ENCODE assay signal across 10 cellular contexts in the genomic region with DNA sequence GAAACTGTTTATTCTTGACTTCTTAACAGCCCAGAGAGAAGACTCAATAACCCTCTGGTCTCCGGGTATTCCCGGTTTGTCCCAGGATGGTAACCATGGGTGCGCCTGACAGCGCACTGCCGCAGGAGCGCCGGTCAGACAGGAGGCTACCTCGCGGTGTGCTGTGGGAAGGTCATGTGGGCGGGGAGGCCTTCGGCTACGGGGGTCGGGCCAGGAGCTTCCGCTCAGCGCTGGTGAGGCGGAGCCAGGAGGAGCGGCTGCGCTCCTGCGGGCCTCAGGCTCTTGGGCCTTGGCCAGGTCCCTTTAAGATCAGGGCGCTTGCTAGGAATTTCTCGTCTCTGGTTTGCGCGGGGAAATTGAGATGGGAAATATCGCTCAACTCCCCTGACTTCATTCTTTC.
DNase-seq lines count a peak whose midpoint lies in the region; ATAC-seq and TF ChIP-seq lines count a peak whose summit lies in the region.
"Had no signal": no experiment of that assay in that cellular context is flagged by ENCODE, and none has a peak within 500 bp of the region (broad histone marks: within the 10 kb centered on the region; RNA-seq: fewer than 3 reads in every experiment).

No MANE protein-coding gene starts in this region.

- H3K4me2 ChIP-seq in hepatocyte, result peak overlapping the region; percentile 76

- H2AFZ ChIP-seq in hepatocyte, result peak overlapping the region; percentile 66

- H3K9ac ChIP-seq in rectal smooth muscle tissue (ENCODE audit: low read length), result no peak overlapping the region

- TF ChIP-seq CTCF in hepatocyte (IDR thresholded peaks at IDR 0.05; ENCODE audit: poor library complexity), result no peak

- no peaks in the 10 kb centered on the region for H3K79me2 ChIP-seq in hepatocyte

- no peaks in the 10 kb centered on the region for H3K36me3 ChIP-seq in hepatocyte (replicated peaks; ENCODE audit: insufficient read depth, low read depth)
- H3K36me3 ChIP-seq in rectal smooth muscle tissue (ENCODE audit: control insufficient read depth, insufficient read depth, low read length), result no peaks in the 10 kb centered on the region

- no peak for ATAC-seq in HG02840 (IDR thresholded peaks at IDR 0.05; ENCODE audit: low FRiP score, unreplicated experiment)
- ATAC-seq in HG03442 (IDR thresholded peaks at IDR 0.05; ENCODE audit: unreplicated experiment), result no peak
- ATAC-seq in GM18498 (IDR thresholded peaks at IDR 0.05; ENCODE audit: unreplicated experiment), result no peak

- H4K20me1 ChIP-seq in hepatocyte (ENCODE audit: insufficient read depth, poor library complexity, severe bottlenecking), result no peaks in the 10 kb centered on the region

- POLR2A ChIA-PET in HEK293T (lab: Yijun Ruan, JAX), result no interaction called here

- CTCF ChIA-PET in HEK293T (lab: Yijun Ruan, JAX), result interaction anchor here (0.9 kb wide), 1 partner anchor 10 kb away, joined by 3 read pairs; no protein-coding TSS in a partner anchor

- DNase-seq in HEK293T (ENCODE audit: extremely low spot score) (peak; percentile 27), SHP77 treated with DMSO at 0.1 percent for 48 hours (lab: John Stamatoyannopoulos, UW) (peak; percentile 43), hepatocyte (ENCODE audit: low spot score) (peak; percentile 79), epidermal melanocyte (ENCODE audit: insufficient read length, low spot score) (no peak)
- DNase-seq: EL, NCI-H2081 had no signal

- no peaks in the 10 kb centered on the region for H3K9me2 ChIP-seq in hepatocyte (replicated peaks; ENCODE audit: insufficient read depth)

- H3K27me3 ChIP-seq in hepatocyte (no peaks in the 10 kb centered on the region), rectal smooth muscle tissue (ENCODE audit: control insufficient read depth, insufficient read depth, low read length) (no peaks in the 10 kb centered on the region)

- H3K27ac ChIP-seq in hepatocyte (no peak overlapping the region), rectal smooth muscle tissue (ENCODE audit: low read depth, low read length) (no peak overlapping the region)

- H3K4me1 ChIP-seq in hepatocyte (ENCODE audit: insufficient read depth) (no peaks in the 10 kb centered on the region), rectal smooth muscle tissue (ENCODE audit: control insufficient read depth, insufficient read depth, low read length) (no peaks in the 10 kb centered on the region)

- no peak overlapping the region for H3K4me3 ChIP-seq in hepatocyte
- H3K4me3 ChIP-seq in rectal smooth muscle tissue (ENCODE audit: low read length), result peak overlapping the region; percentile 9

- H3K9me3 ChIP-seq in hepatocyte (ENCODE audit: low read depth), result no peaks in the 10 kb centered on the region

- 37% methylated on average over 21 of the region's 24 CpGs for WGBS in hepatocyte (ENCODE audit: low lambda C conversion rate, missing lambda C conversion rate)

TF ChIP-seq in HEK293T, 16 proteins besides CTCF, POLR2A, EP300 and RAD21:
- TF ChIP-seq TARDBP (IDR thresholded peaks at IDR 0.05) (no peak), CTBP1 (IDR thresholded peaks at IDR 0.05; ENCODE audit: borderline replicate concordance) (no peak), SP1 (IDR thresholded peaks at IDR 0.05) (no peak), SUZ12 (IDR thresholded peaks at IDR 0.05) (no peak), ZNF384 (IDR thresholded peaks at IDR 0.05) (no peak), BHLHE40 (IDR thresholded peaks at IDR 0.05; ENCODE audit: borderline replicate concordance) (no peak), L3MBTL2 (conservative IDR thresholded peaks at IDR 0.05) (no peak), NFRKB (IDR thresholded peaks at IDR 0.05) (no peak), ELF4 (IDR thresholded peaks at IDR 0.05) (no peak), HDGF (IDR thresholded peaks at IDR 0.05; ENCODE audit: borderline replicate concordance) (no peak), FOXM1 (IDR thresholded peaks at IDR 0.05; ENCODE audit: borderline replicate concordance) (no peak), FOXA1 (IDR thresholded peaks at IDR 0.05) (no peak), ARNT (IDR thresholded peaks at IDR 0.05) (no peak), LEF1 (IDR thresholded peaks at IDR 0.05; ENCODE audit: borderline replicate concordance) (no peak), FOXK2 (IDR thresholded peaks at IDR 0.05) (no peak)
- TF ChIP-seq, protein P1, sequence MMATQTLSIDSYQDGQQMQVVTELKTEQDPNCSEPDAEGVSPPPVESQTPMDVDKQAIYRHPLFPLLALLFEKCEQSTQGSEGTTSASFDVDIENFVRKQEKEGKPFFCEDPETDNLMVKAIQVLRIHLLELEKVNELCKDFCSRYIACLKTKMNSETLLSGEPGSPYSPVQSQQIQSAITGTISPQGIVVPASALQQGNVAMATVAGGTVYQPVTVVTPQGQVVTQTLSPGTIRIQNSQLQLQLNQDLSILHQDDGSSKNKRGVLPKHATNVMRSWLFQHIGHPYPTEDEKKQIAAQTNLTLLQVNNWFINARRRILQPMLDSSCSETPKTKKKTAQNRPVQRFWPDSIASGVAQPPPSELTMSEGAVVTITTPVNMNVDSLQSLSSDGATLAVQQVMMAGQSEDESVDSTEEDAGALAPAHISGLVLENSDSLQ (IDR thresholded peaks at IDR 0.05), result no peak
